ENCODE assay signal across 21 cellular contexts in the genomic region with DNA sequence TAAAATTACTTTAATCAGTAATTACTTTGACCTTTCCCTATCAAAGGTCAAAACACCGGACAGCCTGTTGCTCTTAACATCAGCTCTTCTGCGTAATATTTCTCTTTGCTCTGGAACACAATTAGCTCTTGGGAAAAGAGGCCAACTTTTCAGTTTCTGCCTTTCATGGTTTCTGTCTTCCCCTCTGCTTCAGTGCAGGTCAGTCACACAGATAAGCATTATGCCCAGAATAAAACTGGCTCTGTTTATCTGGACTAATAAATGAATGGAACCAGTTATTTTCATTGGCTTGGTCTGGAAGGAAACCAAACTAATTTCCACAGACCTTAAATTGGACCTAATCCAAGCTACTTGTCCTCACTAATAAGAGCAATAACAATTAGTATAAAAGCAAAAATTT. TPM values are rescaled to one million over a fixed set of nuclear protein-coding genes. Genes with fewer than 3 reads are reported as not detected.
"Had no signal": no experiment of that assay in that cellular context is flagged by ENCODE, and none has a peak within 500 bp of the region (broad histone marks: within the 10 kb centered on the region; RNA-seq: fewer than 3 reads in every experiment).

No MANE protein-coding gene starts in this region.

- H3K9me3 Mint-ChIP-seq: activated naive CD8-positive, alpha-beta T cell treated with anti-CD3 and anti-CD28 coated beads, Interleukin-2, amount 10 ng/mL, durations not matched to agents 7 days and 5 days; activated T-cell treated with anti-CD3 and anti-CD28 coated beads, Interleukin-2, amount 50 U/mL, for 24 hours; activated T-helper 2 cell treated with anti-CD3 and anti-CD28 coated beads, Interferon-gamma antibody, Interleukin-2, Interleukin-4, amounts not matched to agents 10 μg/mL and 5 μg/mL and 100 μg/mL, durations not matched to agents 14 hours and 24 hours and 36 hours; T-cell; T-helper 2 cell treated with Interferon-gamma antibody and Interleukin-4, amounts not matched to agents 5 μg/mL and 100 μg/mL, for 36 hours had no signal

- ATAC-seq: lower lobe of right lung; naive thymus-derived CD8-positive, alpha-beta T cell; stimulated activated naive CD8-positive, alpha-beta T cell treated with anti-CD3 and anti-CD28 coated beads, Interleukin-15, Interleukin-2, amounts not matched to agents 100 U/mL and 50 U/mL, for 24 hours; T-cell; upper lobe of right lung had no signal

- H3K4me3 ChIP-seq: cardiac muscle cell, lower lobe of right lung, upper lobe of right lung had no signal

- DNase-seq: activated CD8-positive, alpha-beta memory T cell treated with anti-CD3 and anti-CD28 coated beads for 24 hours; activated CD8-positive, alpha-beta memory T cell treated with anti-CD3 and anti-CD28 coated beads, Interleukin-2, amount 50 U/mL, for 4 hours; activated naive CD4-positive, alpha-beta T cell; activated naive CD8-positive, alpha-beta T cell treated with anti-CD3 and anti-CD28 coated beads, Interleukin-2, amount 10 ng/mL, durations not matched to agents 7 days and 5 days; activated T-cell treated with anti-CD3 and anti-CD28 coated beads, Interleukin-2, amount 50 U/mL, for 24 hours; amniotic stem cell; cortex of kidney; erythroblast; foreskin fibroblast; kidney; lower lobe of right lung; naive thymus-derived CD8-positive, alpha-beta T cell; stimulated activated CD4-positive, alpha-beta T cell treated with anti-CD3 and anti-CD28 coated beads, Interleukin-12 subunit alpha, Interleukin-12 subunit beta, amount 100 ng/mL, for 4 hours; stimulated activated CD4-positive, alpha-beta T cell treated with anti-CD3 and anti-CD28 coated beads, Interleukin-4, amount 100 ng/mL, for 4 hours; stimulated activated naive CD8-positive, alpha-beta T cell treated with anti-CD3 and anti-CD28 coated beads, Interleukin-15, Interleukin-2, amounts not matched to agents 100 U/mL and 50 U/mL, for 24 hours; T-cell; upper lobe of right lung had no signal

- H3K4me3 Mint-ChIP-seq: activated naive CD8-positive, alpha-beta T cell treated with anti-CD3 and anti-CD28 coated beads, Interleukin-2, amount 10 ng/mL, durations not matched to agents 7 days and 5 days; activated T-cell treated with anti-CD3 and anti-CD28 coated beads, Interleukin-2, amount 50 U/mL, for 24 hours; naive thymus-derived CD8-positive, alpha-beta T cell; T-cell; T-helper 2 cell treated with Interferon-gamma antibody and Interleukin-4, amounts not matched to agents 5 μg/mL and 100 μg/mL, for 36 hours had no signal

- H3K9me3 ChIP-seq: lower lobe of right lung, upper lobe of right lung had no signal

- H3K27me3 ChIP-seq: cardiac muscle cell, upper lobe of right lung had no signal

- H3K27ac Mint-ChIP-seq: activated naive CD8-positive, alpha-beta T cell treated with anti-CD3 and anti-CD28 coated beads, Interleukin-2, amount 10 ng/mL, durations not matched to agents 7 days and 5 days; activated T-cell treated with anti-CD3 and anti-CD28 coated beads, Interleukin-2, amount 50 U/mL, for 24 hours; activated T-helper 2 cell treated with anti-CD3 and anti-CD28 coated beads, Interferon-gamma antibody, Interleukin-2, Interleukin-4, amounts not matched to agents 10 μg/mL and 5 μg/mL and 100 μg/mL, durations not matched to agents 14 hours and 24 hours and 36 hours; naive thymus-derived CD8-positive, alpha-beta T cell; progenitor cell of endocrine pancreas; T-cell; T-helper 2 cell treated with Interferon-gamma antibody and Interleukin-4, amounts not matched to agents 5 μg/mL and 100 μg/mL, for 36 hours had no signal

- H3K27ac ChIP-seq: cardiac muscle cell, lower lobe of right lung, upper lobe of right lung had no signal

- H3K27me3 Mint-ChIP-seq: progenitor cell of endocrine pancreas had no signal

- H3K36me3 Mint-ChIP-seq: activated naive CD8-positive, alpha-beta T cell treated with anti-CD3 and anti-CD28 coated beads, Interleukin-2, amount 10 ng/mL, durations not matched to agents 7 days and 5 days; T-cell had no signal

- H3K36me3 ChIP-seq: cardiac muscle cell, lower lobe of right lung, upper lobe of right lung had no signal

- H3K4me1 Mint-ChIP-seq: activated naive CD8-positive, alpha-beta T cell treated with anti-CD3 and anti-CD28 coated beads, Interleukin-2, amount 10 ng/mL, durations not matched to agents 7 days and 5 days; T-cell had no signal

RNA-seq across cellular contexts. Expression of gene GALNT3, which starts 26.2 kb away (rescaled TPM):
- polyA plus RNA-seq: cardiac muscle cell had no signal
